Comparison of ENCODE assay signal across 25 cellular contexts in genomic region chr19:44948763-44949374, GRCh38. TPM values are rescaled to one million over a fixed set of nuclear protein-coding genes. Genes with fewer than 3 reads are reported as not detected.
"Had no signal": no experiment of that assay in that cellular context is flagged by ENCODE, and none has a peak within 500 bp of the region (broad histone marks: within the 10 kb centered on the region; RNA-seq: fewer than 3 reads in every experiment).

No MANE protein-coding gene starts in this region.

- H3K27ac ChIP-seq: body of pancreas, coronary artery, esophagus squamous epithelium, foreskin keratinocyte, ovary, spleen, stomach, upper lobe of right lung had no signal

- H3K36me3 ChIP-seq: ovary had no signal

- H3K27me3 ChIP-seq: body of pancreas, esophagus squamous epithelium, foreskin keratinocyte, ovary, spleen, stomach, testis, upper lobe of right lung had no signal

- H3K4me1 ChIP-seq: foreskin keratinocyte had no signal

- H3K4me3 ChIP-seq: body of pancreas, coronary artery, esophagus squamous epithelium, ovary, spleen, stomach, testis, upper lobe of right lung had no signal

- ATAC-seq: activated CD4-positive, alpha-beta T cell treated with anti-CD3 and anti-CD28 coated beads for 36 hours; activated CD8-positive, alpha-beta memory T cell treated with anti-CD3 and anti-CD28 coated beads, Interleukin-2, amount 10 ng/mL, durations not matched to agents 7 days and 5 days; body of pancreas; foreskin keratinocyte; left ventricle myocardium superior; sciatic nerve had no signal

- DNase-seq: activated CD4-positive, alpha-beta memory T cell treated with anti-CD3 and anti-CD28 coated beads for 36 hours; activated CD4-positive, alpha-beta T cell treated with anti-CD3 and anti-CD28 coated beads for 36 hours; activated CD8-positive, alpha-beta memory T cell treated with anti-CD3 and anti-CD28 coated beads, Interleukin-2, amount 10 ng/mL, durations not matched to agents 7 days and 5 days; activated naive CD4-positive, alpha-beta T cell treated with anti-CD3 and anti-CD28 coated beads, Interleukin-2, amount 50 U/mL, for 16 hours; activated T-cell treated with anti-CD3 and anti-CD28 coated beads, Interleukin-2, amount 50 U/mL, for 1 hour; body of pancreas; central memory CD4-positive, alpha-beta T cell; effector CD4-positive, alpha-beta T cell; esophagus squamous epithelium; foreskin keratinocyte; kidney glomerular epithelial cell; left ventricle myocardium superior; ovary; spleen; stomach; testis; upper lobe of right lung had no signal

- H3K9me3 ChIP-seq: body of pancreas, esophagus squamous epithelium, ovary, spleen, stomach, testis, upper lobe of right lung had no signal

- H3K27me3 Mint-ChIP-seq: activated CD4-positive, alpha-beta memory T cell treated with anti-CD3 and anti-CD28 coated beads for 36 hours; activated CD4-positive, alpha-beta T cell treated with anti-CD3 and anti-CD28 coated beads for 36 hours; activated CD8-positive, alpha-beta memory T cell treated with anti-CD3 and anti-CD28 coated beads, Interleukin-2, amount 10 ng/mL, durations not matched to agents 7 days and 5 days had no signal

- H3K27ac Mint-ChIP-seq: activated CD4-positive, alpha-beta memory T cell treated with anti-CD3 and anti-CD28 coated beads for 36 hours; activated CD4-positive, alpha-beta T cell treated with anti-CD3 and anti-CD28 coated beads for 36 hours; activated CD8-positive, alpha-beta memory T cell treated with anti-CD3 and anti-CD28 coated beads, Interleukin-2, amount 10 ng/mL, durations not matched to agents 7 days and 5 days; activated T-helper 2 cell treated with anti-CD3 and anti-CD28 coated beads, Interferon-gamma antibody, Interleukin-2, Interleukin-4, amounts not matched to agents 10 μg/mL and 5 μg/mL and 100 μg/mL, durations not matched to agents 14 hours and 24 hours and 36 hours; T-helper 1 cell treated with Interleukin-12 subunit alpha and Interleukin-12 subunit beta and Interleukin-4 antibody, amounts not matched to agents 30 μg/mL and 1 μg/mL, for 36 hours had no signal

- H3K36me3 Mint-ChIP-seq: activated CD4-positive, alpha-beta memory T cell treated with anti-CD3 and anti-CD28 coated beads for 36 hours; activated CD8-positive, alpha-beta memory T cell treated with anti-CD3 and anti-CD28 coated beads, Interleukin-2, amount 10 ng/mL, durations not matched to agents 7 days and 5 days had no signal

- H3K4me3 Mint-ChIP-seq: activated CD4-positive, alpha-beta memory T cell treated with anti-CD3 and anti-CD28 coated beads for 36 hours; activated CD4-positive, alpha-beta T cell treated with anti-CD3 and anti-CD28 coated beads for 36 hours; activated CD8-positive, alpha-beta memory T cell treated with anti-CD3 and anti-CD28 coated beads, Interleukin-2, amount 10 ng/mL, durations not matched to agents 7 days and 5 days; neural crest cell; T-helper 1 cell treated with Interleukin-12 subunit alpha and Interleukin-12 subunit beta and Interleukin-4 antibody, amounts not matched to agents 30 μg/mL and 1 μg/mL, for 36 hours had no signal

- H3K9me3 Mint-ChIP-seq: activated CD4-positive, alpha-beta memory T cell treated with anti-CD3 and anti-CD28 coated beads for 36 hours; activated T-helper 2 cell treated with anti-CD3 and anti-CD28 coated beads, Interferon-gamma antibody, Interleukin-2, Interleukin-4, amounts not matched to agents 10 μg/mL and 5 μg/mL and 100 μg/mL, durations not matched to agents 14 hours and 24 hours and 36 hours; neural crest cell; T-helper 1 cell treated with Interleukin-12 subunit alpha and Interleukin-12 subunit beta and Interleukin-4 antibody, amounts not matched to agents 30 μg/mL and 1 μg/mL, for 36 hours had no signal

RNA-seq across cellular contexts. Expression of gene APOC2, which starts 3.0 kb away (rescaled TPM):
- total RNA-seq: activated CD4-positive, alpha-beta memory T cell treated with anti-CD3 and anti-CD28 coated beads for 36 hours; activated CD4-positive, alpha-beta T cell treated with anti-CD3 and anti-CD28 coated beads for 36 hours; activated CD8-positive, alpha-beta memory T cell treated with anti-CD3 and anti-CD28 coated beads, Interleukin-2, amount 10 ng/mL, durations not matched to agents 7 days and 5 days; activated T-helper 2 cell treated with anti-CD3 and anti-CD28 coated beads, Interferon-gamma antibody, Interleukin-2, Interleukin-4, amounts not matched to agents 10 μg/mL and 5 μg/mL and 100 μg/mL, durations not matched to agents 14 hours and 24 hours and 36 hours; body of pancreas; endothelial cell of umbilical vein; foreskin keratinocyte; left ventricle myocardium superior; neural crest cell; pulmonary artery endothelial cell had no signal
- polyA plus RNA-seq: endothelial cell of umbilical vein, foreskin keratinocyte had no signal

RNA-seq across cellular contexts. Expression of gene APOC4, which starts 6.8 kb away (rescaled TPM):
- total RNA-seq: activated CD4-positive, alpha-beta memory T cell treated with anti-CD3 and anti-CD28 coated beads for 36 hours; activated CD4-positive, alpha-beta T cell treated with anti-CD3 and anti-CD28 coated beads for 36 hours; activated CD8-positive, alpha-beta memory T cell treated with anti-CD3 and anti-CD28 coated beads, Interleukin-2, amount 10 ng/mL, durations not matched to agents 7 days and 5 days; activated T-helper 2 cell treated with anti-CD3 and anti-CD28 coated beads, Interferon-gamma antibody, Interleukin-2, Interleukin-4, amounts not matched to agents 10 μg/mL and 5 μg/mL and 100 μg/mL, durations not matched to agents 14 hours and 24 hours and 36 hours; body of pancreas; endothelial cell of umbilical vein; esophagus squamous epithelium; foreskin keratinocyte; left ventricle myocardium superior; mesenteric fat pad; neural crest cell; pulmonary artery endothelial cell; sciatic nerve; spleen; stomach; testis; upper lobe of right lung had no signal
- polyA plus RNA-seq: endothelial cell of umbilical vein, foreskin keratinocyte, ovary had no signal
